In genomic region chr9:70789086-70789485, GRCh38 we compare ENCODE assay signal across 30 cellular contexts.
"Had no signal": no experiment of that assay in that cellular context is flagged by ENCODE, and none has a peak within 500 bp of the region (broad histone marks: within the 10 kb centered on the region; RNA-seq: fewer than 3 reads in every experiment).

No MANE protein-coding gene starts in this region.

- H3K4me3 Mint-ChIP-seq: activated CD4-positive, alpha-beta memory T cell treated with anti-CD3 and anti-CD28 coated beads, Interleukin-2, amount 10 ng/mL, durations not matched to agents 7 days and 5 days; activated naive CD4-positive, alpha-beta T cell treated with anti-CD3 and anti-CD28 coated beads, Interleukin-2, amount 10 ng/mL, durations not matched to agents 7 days and 5 days; activated naive CD8-positive, alpha-beta T cell treated with anti-CD3 and anti-CD28 coated beads, Interleukin-2, amount 10 ng/mL, durations not matched to agents 7 days and 5 days; activated T-cell treated with anti-CD3 and anti-CD28 coated beads, Interleukin-2, amount 50 U/mL, for 24 hours; activated T-cell treated with anti-CD3 and anti-CD28 coated beads, Interleukin-2, amount 50 U/mL, for 72 hours; central memory CD8-positive, alpha-beta T cell; T-helper 17 cell; T-helper 2 cell treated with Interferon-gamma antibody and Interleukin-4, amounts not matched to agents 5 μg/mL and 100 μg/mL, for 36 hours; WTC11 had no signal

- H2AFZ ChIP-seq: hepatocyte had no signal

- H3K27ac ChIP-seq: brain microvascular endothelial cell, epithelial cell of prostate, esophagus squamous epithelium, gastroesophageal sphincter, heart right ventricle, hepatocyte, VCaP had no signal

- ATAC-seq: activated naive CD4-positive, alpha-beta T cell treated with anti-CD3 and anti-CD28 coated beads, Interleukin-2, amount 50 U/mL, for 72 hours; activated T-cell treated with anti-CD3 and anti-CD28 coated beads, Interleukin-2, amount 50 U/mL, for 72 hours; gastroesophageal sphincter; heart right ventricle; T-helper 17 cell; WTC11 had no signal

- H3K4me1 Mint-ChIP-seq: activated CD4-positive, alpha-beta memory T cell treated with anti-CD3 and anti-CD28 coated beads, Interleukin-2, amount 10 ng/mL, durations not matched to agents 7 days and 5 days; activated naive CD4-positive, alpha-beta T cell treated with anti-CD3 and anti-CD28 coated beads, Interleukin-2, amount 10 ng/mL, durations not matched to agents 7 days and 5 days; activated naive CD8-positive, alpha-beta T cell treated with anti-CD3 and anti-CD28 coated beads, Interleukin-2, amount 10 ng/mL, durations not matched to agents 7 days and 5 days; central memory CD8-positive, alpha-beta T cell; T-helper 17 cell had no signal

- H3K4me2 ChIP-seq: hepatocyte had no signal

- H3K9me3 Mint-ChIP-seq: activated CD4-positive, alpha-beta memory T cell treated with anti-CD3 and anti-CD28 coated beads, Interleukin-2, amount 10 ng/mL, durations not matched to agents 7 days and 5 days; activated naive CD4-positive, alpha-beta T cell treated with anti-CD3 and anti-CD28 coated beads, Interleukin-2, amount 10 ng/mL, durations not matched to agents 7 days and 5 days; activated naive CD4-positive, alpha-beta T cell treated with anti-CD3 and anti-CD28 coated beads, Interleukin-2, amount 50 U/mL, for 72 hours; activated naive CD8-positive, alpha-beta T cell treated with anti-CD3 and anti-CD28 coated beads, Interleukin-2, amount 10 ng/mL, durations not matched to agents 7 days and 5 days; activated T-cell treated with anti-CD3 and anti-CD28 coated beads, Interleukin-2, amount 50 U/mL, for 24 hours; activated T-cell treated with anti-CD3 and anti-CD28 coated beads, Interleukin-2, amount 50 U/mL, for 72 hours; central memory CD8-positive, alpha-beta T cell; T-helper 2 cell treated with Interferon-gamma antibody and Interleukin-4, amounts not matched to agents 5 μg/mL and 100 μg/mL, for 36 hours; WTC11 had no signal

- DNase-seq: activated CD4-positive, alpha-beta memory T cell treated with anti-CD3 and anti-CD28 coated beads, Interleukin-2, amount 10 ng/mL, durations not matched to agents 7 days and 5 days; activated CD4-positive, alpha-beta T cell treated with anti-CD3 and anti-CD28 coated beads for 1 hour; activated CD4-positive, alpha-beta T cell treated with anti-CD3 and anti-CD28 coated beads for 4 hours; activated CD4-positive, alpha-beta T cell treated with anti-CD3 and anti-CD28 coated beads, Interleukin-2, amount 50 U/mL, for 1 hour; activated CD8-positive, alpha-beta memory T cell treated with anti-CD3 and anti-CD28 coated beads, Interleukin-2, amount 50 U/mL, for 48 hours; activated gamma-delta T cell; activated naive CD4-positive, alpha-beta T cell; activated naive CD4-positive, alpha-beta T cell treated with anti-CD3 and anti-CD28 coated beads, Interleukin-2, amount 10 ng/mL, durations not matched to agents 7 days and 5 days; activated naive CD8-positive, alpha-beta T cell treated with anti-CD3 and anti-CD28 coated beads, Interleukin-2, amount 10 ng/mL, durations not matched to agents 7 days and 5 days; activated T-cell treated with anti-CD3 and anti-CD28 coated beads for 4 hours; activated T-cell treated with anti-CD3 and anti-CD28 coated beads, Interleukin-2, amount 50 U/mL, for 24 hours; activated T-cell treated with anti-CD3 and anti-CD28 coated beads, Interleukin-2, amount 50 U/mL, for 72 hours; amniotic stem cell; anterior cingulate cortex; brain microvascular endothelial cell; cortex of kidney; effector CD8-positive, alpha-beta T cell; esophagus squamous epithelium; foreskin melanocyte; heart right ventricle; T-helper 1 cell; T-helper 17 cell had no signal

- H3K4me1 ChIP-seq: esophagus squamous epithelium, gastroesophageal sphincter, heart right ventricle had no signal

- H3K36me3 ChIP-seq: brain microvascular endothelial cell, esophagus squamous epithelium, gastroesophageal sphincter, heart right ventricle had no signal

- H3K27me3 ChIP-seq: brain microvascular endothelial cell, esophagus squamous epithelium, gastroesophageal sphincter, heart right ventricle, hepatocyte had no signal

- H3K79me2 ChIP-seq: hepatocyte had no signal

- H3K9me3 ChIP-seq: esophagus squamous epithelium, gastroesophageal sphincter, heart right ventricle had no signal

- H3K27me3 Mint-ChIP-seq: activated CD4-positive, alpha-beta memory T cell treated with anti-CD3 and anti-CD28 coated beads, Interleukin-2, amount 10 ng/mL, durations not matched to agents 7 days and 5 days; activated naive CD8-positive, alpha-beta T cell treated with anti-CD3 and anti-CD28 coated beads, Interleukin-2, amount 10 ng/mL, durations not matched to agents 7 days and 5 days; T-helper 17 cell had no signal

- H3K4me3 ChIP-seq: esophagus squamous epithelium, gastroesophageal sphincter, heart right ventricle, hepatocyte had no signal

- H3K36me3 Mint-ChIP-seq: activated naive CD4-positive, alpha-beta T cell treated with anti-CD3 and anti-CD28 coated beads, Interleukin-2, amount 10 ng/mL, durations not matched to agents 7 days and 5 days; activated naive CD4-positive, alpha-beta T cell treated with anti-CD3 and anti-CD28 coated beads, Interleukin-2, amount 50 U/mL, for 72 hours; activated naive CD8-positive, alpha-beta T cell treated with anti-CD3 and anti-CD28 coated beads, Interleukin-2, amount 10 ng/mL, durations not matched to agents 7 days and 5 days; WTC11 had no signal

- H3K27ac Mint-ChIP-seq: activated CD4-positive, alpha-beta memory T cell treated with anti-CD3 and anti-CD28 coated beads, Interleukin-2, amount 10 ng/mL, durations not matched to agents 7 days and 5 days; activated naive CD4-positive, alpha-beta T cell treated with anti-CD3 and anti-CD28 coated beads, Interleukin-2, amount 10 ng/mL, durations not matched to agents 7 days and 5 days; activated naive CD4-positive, alpha-beta T cell treated with anti-CD3 and anti-CD28 coated beads, Interleukin-2, amount 50 U/mL, for 72 hours; activated naive CD8-positive, alpha-beta T cell treated with anti-CD3 and anti-CD28 coated beads, Interleukin-2, amount 10 ng/mL, durations not matched to agents 7 days and 5 days; activated T-cell treated with anti-CD3 and anti-CD28 coated beads, Interleukin-2, amount 50 U/mL, for 24 hours; activated T-cell treated with anti-CD3 and anti-CD28 coated beads, Interleukin-2, amount 50 U/mL, for 72 hours; T-helper 17 cell; T-helper 2 cell treated with Interferon-gamma antibody and Interleukin-4, amounts not matched to agents 5 μg/mL and 100 μg/mL, for 36 hours; WTC11 had no signal
